In the genomic region with DNA sequence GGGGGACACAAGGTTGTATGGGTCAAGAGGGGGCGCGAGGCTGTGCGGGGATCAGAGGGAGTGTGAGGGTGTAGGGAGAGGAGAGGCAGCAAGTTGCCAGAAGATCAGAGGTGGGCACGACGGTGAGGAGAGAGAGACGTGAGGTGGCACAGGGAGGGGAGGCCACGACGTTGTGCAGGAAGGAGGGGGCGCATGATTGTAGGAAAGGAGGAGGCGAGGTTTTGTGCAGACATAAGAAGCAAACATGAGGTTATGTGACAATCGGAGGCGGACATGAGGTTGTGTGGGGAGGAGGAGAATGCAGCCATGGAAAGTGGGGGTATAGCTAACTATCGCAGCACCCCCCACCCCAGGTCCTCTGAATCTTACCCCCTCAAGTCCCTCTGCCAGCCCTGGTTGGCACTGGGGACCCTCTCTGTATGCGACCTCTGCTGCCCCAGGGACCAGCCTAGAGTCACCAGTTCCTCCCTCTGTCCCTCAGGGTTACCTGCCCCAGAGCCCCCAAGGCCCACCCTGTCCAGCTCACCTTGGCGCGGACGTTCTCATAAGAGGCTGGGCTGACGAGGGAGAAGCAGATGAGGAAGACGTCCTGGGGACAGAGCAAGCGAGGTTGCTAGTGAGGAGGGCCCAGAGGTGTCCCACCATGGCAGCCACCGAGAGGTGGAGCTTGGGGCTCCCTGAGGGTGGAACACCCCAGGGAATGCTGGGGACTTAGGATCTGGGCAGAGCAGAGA, we compare ENCODE assay signal across 10 cellular contexts. TPM values are rescaled to one million over a fixed set of nuclear protein-coding genes. Genes with fewer than 3 reads are reported as not detected.
A peak's percentile ranks its signal among the peaks of the same experiment; 100 is the strongest.
DNase-seq lines count a peak whose midpoint lies in the region; ATAC-seq, FAIRE-seq and TF ChIP-seq lines count a peak whose summit lies in the region.
"Had no signal": no experiment of that assay in that cellular context is flagged by ENCODE, and none has a peak within 500 bp of the region (broad histone marks: within the 10 kb centered on the region; RNA-seq: fewer than 3 reads in every experiment).

No MANE protein-coding gene starts in this region.

- no peak overlapping the region for H3K4me2 ChIP-seq in PC-9

- TF ChIP-seq POLR2A in GM12892 (IDR thresholded peaks at IDR 0.05; ENCODE audit: low read depth, low read length) (no peak), spleen (IDR thresholded peaks at IDR 0.05) (no peak)

- H4K20me1 ChIP-seq in PC-9 (ENCODE audit: insufficient read depth): 0 out of 2 replicates have a peak, but pooled peaks cover 4% of the 10 kb centered on the region

- DNase-seq in GM12892 (ENCODE audit: insufficient read length) (no peak), spleen (peak; percentile 82), PC-9 (no peak), SKM-1 (lab: John Stamatoyannopoulos, UW; ENCODE audit: unreplicated experiment) (no peak), NCI-H2029 (lab: John Stamatoyannopoulos, UW) (no peak), NCI-H2171 (lab: John Stamatoyannopoulos, UW) (no peak)
- DNase-seq in activated CD4-positive, alpha-beta T cell treated with anti-CD3 and anti-CD28 coated beads for 48 hours: peak; percentile 70
- peak; percentile 64 for DNase-seq in activated naive CD8-positive, alpha-beta T cell treated with anti-CD3 and anti-CD28 coated beads, Interleukin-2, amount 50 U/mL, for 24 hours
- DNase-seq: NCI-H226 had no signal

- BruUV-seq in PC-9 (replicated peaks; lab: Mats Ljungman, UMichigan): no TSS peak

- CTCF ChIA-PET in PC-9 (lab: Charles Lee): no interaction called here

- no peaks in the 10 kb centered on the region for H3K9me3 ChIP-seq in spleen
- H3K9me3 ChIP-seq in PC-9 (ENCODE audit: insufficient read depth, low read depth): no peaks in the 10 kb centered on the region

- H3K36me3 Mint-ChIP-seq in activated naive CD8-positive, alpha-beta T cell treated with anti-CD3 and anti-CD28 coated beads, Interleukin-2, amount 50 U/mL, for 24 hours (ENCODE audit: low read depth): peaks cover 72% of the 10 kb centered on the region

- WGBS in spleen, 5 donors: 57 to 70% (median 63%) methylated on average over 20 to 21 of the region's 21 CpGs

- peak; percentile 9 for ATAC-seq in activated naive CD8-positive, alpha-beta T cell treated with anti-CD3 and anti-CD28 coated beads, Interleukin-2, amount 50 U/mL, for 24 hours

- peaks cover 0 to 8% (median 0%) of the 10 kb centered on the region in 7 donors for H3K27me3 ChIP-seq in spleen (replicated peaks in 1 of 7)
- H3K27me3 ChIP-seq in PC-9 (ENCODE audit: insufficient read depth, low read depth): no peaks in the 10 kb centered on the region

- H3K4me3 ChIP-seq in spleen: peak overlapping the region in 1 of 8 donors; percentile 52
- no peak overlapping the region for H3K4me3 ChIP-seq in PC-9

- H3K79me2 ChIP-seq in PC-9 (ENCODE audit: low read depth): no peaks in the 10 kb centered on the region

- H3F3A ChIP-seq in PC-9 (ENCODE audit: insufficient read depth, low read depth): peaks cover 34% of the 10 kb centered on the region

- no peaks in the 10 kb centered on the region for H3K27me3 Mint-ChIP-seq in activated naive CD8-positive, alpha-beta T cell treated with anti-CD3 and anti-CD28 coated beads, Interleukin-2, amount 50 U/mL, for 24 hours

- peak; percentile 42 for FAIRE-seq in GM12892 (lab: Jason Lieb, UNC)

- no peaks in the 10 kb centered on the region for H3K9me2 ChIP-seq in PC-9 (ENCODE audit: insufficient read depth)

- H3K4me1 Mint-ChIP-seq in activated naive CD8-positive, alpha-beta T cell treated with anti-CD3 and anti-CD28 coated beads, Interleukin-2, amount 50 U/mL, for 24 hours: peaks cover 90% of the 10 kb centered on the region

- H3K4me3 Mint-ChIP-seq in activated naive CD8-positive, alpha-beta T cell treated with anti-CD3 and anti-CD28 coated beads, Interleukin-2, amount 50 U/mL, for 24 hours: peak overlapping the region; percentile 67

- H3K27ac ChIP-seq in spleen (peak overlapping the region; percentile 44 to 99 (median 94)), PC-9 (no peak overlapping the region)

- H3K4me1 ChIP-seq in spleen (peaks cover 53 to 94% (median 91%) of the 10 kb centered on the region in 6 donors), PC-9 (replicated peaks; ENCODE audit: insufficient read depth) (peaks cover 33% of the 10 kb centered on the region)

- POLR2A ChIA-PET in PC-9 (lab: Charles Lee; ENCODE audit: unreplicated experiment): no interaction called here

- TF ChIP-seq CTCF in spleen (IDR thresholded peaks at IDR 0.05 in 8 of 11, conservative IDR thresholded peaks at IDR 0.05 in 3 of 11) (no peak), PC-9 (conservative IDR thresholded peaks at IDR 0.05) (no peak)

- peak overlapping the region; percentile 93 for H3K27ac Mint-ChIP-seq in activated naive CD8-positive, alpha-beta T cell treated with anti-CD3 and anti-CD28 coated beads, Interleukin-2, amount 50 U/mL, for 24 hours

- H2AFZ ChIP-seq in PC-9: no peak overlapping the region

- no peaks in the 10 kb centered on the region for H3K9me3 Mint-ChIP-seq in activated naive CD8-positive, alpha-beta T cell treated with anti-CD3 and anti-CD28 coated beads, Interleukin-2, amount 50 U/mL, for 24 hours

- H3K36me3 ChIP-seq in spleen (peaks cover 0 to 91% (median 45%) of the 10 kb centered on the region in 6 donors), PC-9 (ENCODE audit: low read depth) (no peaks in the 10 kb centered on the region)

- intact Hi-C loops in spleen (cut with DNase I; ENCODE audit: low total_unique reads): no loop called here
- intact Hi-C loops in PC-9 (cut with micrococcal nuclease; ENCODE audit: unreplicated experiment): loop anchor here (2.0 kb wide), 1 partner anchor 23 kb away; no protein-coding TSS in a partner anchor

RNA-seq across cellular contexts. Expression of a gene that starts 12.5 kb away (rescaled TPM):
- polyA plus RNA-seq in GM12892 (2012; ENCODE audit: missing spikeins): 247 TPM
- 100 to 1,000 TPM; 270 to 493 (median 363) TPM for total RNA-seq in spleen
- polyA plus RNA-seq in spleen: 100 to 1,000 TPM; 389 to 421 (median 410) TPM
- 79.9 and 90.5 TPM in 2 replicates for total RNA-seq in PC-9 (2021)

RNA-seq across cellular contexts. Expression of a gene that starts 19.3 kb away (rescaled TPM):
- 2.8 TPM for polyA plus RNA-seq in GM12892 (2012; ENCODE audit: missing spikeins)
- total RNA-seq in spleen: 1 to 10 TPM in 3 of 7 donors, under 1 TPM in 4; 0.56 to 2.0 (median 0.95) TPM
- 1 to 10 TPM; 1.2 to 2.0 (median 1.5) TPM for polyA plus RNA-seq in spleen
- total RNA-seq in PC-9 (2021): not detected in 2 replicates
- total RNA-seq: skeletal muscle tissue had no signal

RNA-seq across cellular contexts. Expression of a gene that starts 43.5 kb away (rescaled TPM):
- 4.9 TPM for polyA plus RNA-seq in GM12892 (2012; ENCODE audit: missing spikeins)
- total RNA-seq in spleen (10 to 100 TPM in 1 of 7 donors, 1 to 10 TPM in 6; 5.3 to 10.3 (median 6.9) TPM), PC-9 (2021) (72.2 and 85.9 TPM in 2 replicates)
- 1 to 10 TPM; 7.7 to 8.9 (median 8.8) TPM for polyA plus RNA-seq in spleen

RNA-seq across cellular contexts. Expression of a gene that starts 50.7 kb away (rescaled TPM):
- polyA plus RNA-seq in GM12892 (2012; ENCODE audit: missing spikeins): 12.8 TPM
- 100 to 1,000 TPM in 6 of 7 donors, 10 to 100 TPM in 1; 97.5 to 238 (median 118) TPM for total RNA-seq in spleen
- polyA plus RNA-seq in spleen: 10 to 100 TPM; 35.3 to 58.1 (median 53.6) TPM
- total RNA-seq in PC-9 (2021): not detected in 2 replicates

Comparison
In these comparisons a context has a peak if more than half of its experiments do, and no peak if none do; other contexts are left out.
1. DNase-seq: peak in activated CD4-positive, alpha-beta T cell treated with anti-CD3 and anti-CD28 coated beads for 48 hours (single experiment), activated naive CD8-positive, alpha-beta T cell treated with anti-CD3 and anti-CD28 coated beads, Interleukin-2, amount 50 U/mL, for 24 hours (single experiment) and spleen (single experiment); none in GM12892 (single experiment), PC-9 (0 of 2), SKM-1 (single experiment), NCI-H2029 (single experiment) and NCI-H2171 (single experiment).